In genomic region chr12:65466906-65467305, GRCh38 we compare ENCODE assay signal across 27 cellular contexts.
DNase-seq lines count a peak whose midpoint lies in the region; ATAC-seq and TF ChIP-seq lines count a peak whose summit lies in the region.
"Had no signal": no experiment of that assay in that cellular context is flagged by ENCODE, and none has a peak within 500 bp of the region (broad histone marks: within the 10 kb centered on the region; RNA-seq: fewer than 3 reads in every experiment).

No MANE protein-coding gene starts in this region.

- no peaks in the 10 kb centered on the region for H3K9me3 ChIP-seq in HCT116 (ENCODE audit: control insufficient read depth in 1 of 2, insufficient read depth in 1 of 2, low read depth in 1 of 2, low read length in 2 of 2)
- H3K9me3 ChIP-seq in testis, result no peaks in the 10 kb centered on the region
- H3K9me3 ChIP-seq in HAP-1, result no peaks in the 10 kb centered on the region
- H3K9me3 ChIP-seq: A549, SJCRH30 had no signal

- H2AFZ ChIP-seq in HCT116 (ENCODE audit: low read depth, low read length, poor library complexity, severe bottlenecking), result no peak overlapping the region

- no peak for DNase-seq in HCT116 (ENCODE audit: low read depth, low spot score)
- peak; percentile 39 to 44 for DNase-seq in cardiac fibroblast (ENCODE audit: low read depth in 2 of 2)
- DNase-seq in fibroblast of the aortic adventitia (ENCODE audit: low read depth), result peak; percentile 55
- DNase-seq in stromal cell of bone marrow (ENCODE audit: low read depth), result peak; percentile 16
- DNase-seq in testis, result no peak
- DNase-seq in HAP-1 (ENCODE audit: low spot score in 2 of 2), result no peak
- DNase-seq in A172 (ENCODE audit: low spot score), result no peak
- DNase-seq: C1 segment of cervical spinal cord; CD4-positive, alpha-beta memory T cell; COR-L47; DMS79; EL; GDM1; Karpas-422; NCI-H1092; NCI-H1417 treated with DMSO at 0.1 percent for 48 hours; NCI-H1694 treated with DMSO at 0.1 percent for 48 hours; NCI-H2081 treated with DMSO at 0.1 percent for 48 hours; NCI-H2171; NCI-H446; NCI-H524 treated with DMSO at 0.1 percent for 48 hours; NCI-H774; PC-3; SJCRH30 had no signal

- no peak overlapping the region for H3K4me3 ChIP-seq in HCT116 (replicated peaks in 1 of 2; ENCODE audit: low read depth in 1 of 2, low read length in 2 of 2)
- H3K4me3 ChIP-seq in cardiac fibroblast (replicated peaks in 1 of 2; ENCODE audit: low read depth in 2 of 2, low read length in 2 of 2), result no peak overlapping the region
- no peak overlapping the region for H3K4me3 ChIP-seq in fibroblast of the aortic adventitia (ENCODE audit: low read depth, low read length)
- no peak overlapping the region for H3K4me3 ChIP-seq in testis
- H3K4me3 ChIP-seq in HAP-1, result no peak overlapping the region
- H3K4me3 ChIP-seq: A549, GM12878, SJCRH30 had no signal

- POLR2A ChIA-PET in HCT116 (lab: Charles Lee), result no interaction called here

- CTCF ChIA-PET in HCT116 (lab: Charles Lee), result no interaction called here

- no TSS peak for BruUV-seq in HCT116 (replicated peaks; lab: Mats Ljungman, UMichigan)

- H3K27ac ChIP-seq in HCT116 (ENCODE audit: low read depth, low read length) (peak overlapping the region; percentile 48; the same call in 1 of the 2 replicates), testis (no peak overlapping the region)
- H3K27ac ChIP-seq: A549, SJCRH30 had no signal

- H3K4me2 ChIP-seq in HCT116 (ENCODE audit: low read length), result no peak overlapping the region; the same call in 1 of the 2 replicates
- H3K4me2 ChIP-seq: A549 had no signal

- no peak for ATAC-seq in HCT116
- ATAC-seq: A549, GM12878, PC-3, Right ventricle myocardium inferior had no signal

- H4K20me1 ChIP-seq in HCT116 (ENCODE audit: insufficient read depth), result no peaks in the 10 kb centered on the region

- RAD21 ChIA-PET in HCT116 (lab: Charles Lee; ENCODE audit: low non-redundant PET in 1 of 2, low total read pairs in 2 of 2, uncharacterized antibody in 2 of 2, unreplicated experiment in 2 of 2), result no interaction called here

- H3K4me1 ChIP-seq in HCT116 (ENCODE audit: control insufficient read depth in 1 of 2, insufficient read depth in 2 of 2, low read length in 2 of 2), result peaks cover 58 to 60% of the 10 kb centered on the region in 2 experiments
- no peaks in the 10 kb centered on the region for H3K4me1 ChIP-seq in testis
- no peaks in the 10 kb centered on the region for H3K4me1 ChIP-seq in HAP-1
- H3K4me1 ChIP-seq: A549 had no signal

- in situ Hi-C loops in HAP-1 (cut with MboI; ENCODE audit: low sequenced_read_pairs), result no loop called here

- 88 to 95% methylated on average over 1 of the region's 1 CpG for WGBS in testis, 2 donors

- H3K9me2 ChIP-seq in HCT116 (ENCODE audit: insufficient read depth), result no peaks in the 10 kb centered on the region

- no peaks in the 10 kb centered on the region for H3K27me3 ChIP-seq in HCT116 (ENCODE audit: insufficient read depth, low read length)
- H3K27me3 ChIP-seq in testis, result no peaks in the 10 kb centered on the region
- no peaks in the 10 kb centered on the region for H3K27me3 ChIP-seq in HAP-1 (ENCODE audit: low read depth)
- H3K27me3 ChIP-seq: SJCRH30 had no signal

- TF ChIP-seq POLR2A in HCT116 (IDR thresholded peaks at IDR 0.05; ENCODE audit: borderline replicate concordance, extremely low read depth, insufficient read depth, insufficient read length) (no peak), testis (IDR thresholded peaks at IDR 0.05) (no peak)

- TF ChIP-seq CTCF in HCT116 (IDR thresholded peaks at IDR 0.05 in 2 of 3, conservative IDR thresholded peaks at IDR 0.05 in 1 of 3; ENCODE audit: borderline replicate concordance in 1 of 3, insufficient read depth in 1 of 3, low read depth in 2 of 3, low read length in 2 of 3) (no peak), cardiac fibroblast (IDR thresholded peaks at IDR 0.05; ENCODE audit: low read depth, low read length) (no peak), fibroblast of the aortic adventitia (IDR thresholded peaks at IDR 0.05; ENCODE audit: insufficient read depth, low read length) (no peak), testis (IDR thresholded peaks at IDR 0.05) (no peak)

- no peak overlapping the region for H3K9ac ChIP-seq in HCT116 (ENCODE audit: low read length)

- no peaks in the 10 kb centered on the region for H3K36me3 ChIP-seq in HCT116 (ENCODE audit: control insufficient read depth in 1 of 2, insufficient read depth in 2 of 2, low read length in 2 of 2)
- H3K36me3 ChIP-seq in testis (ENCODE audit: low read depth, missing control alignments), result no peaks in the 10 kb centered on the region
- no peaks in the 10 kb centered on the region for H3K36me3 ChIP-seq in HAP-1 (replicated peaks)
- H3K36me3 ChIP-seq: SJCRH30 had no signal

- intact Hi-C loops in HCT116 (cut with micrococcal nuclease) (no loop called here), testis (cut with DNase I; ENCODE audit: low total_unique reads) (no loop called here)

- TF ChIP-seq RAD21 in HCT116 (IDR thresholded peaks at IDR 0.05; ENCODE audit: low read depth), result no peak

- no peaks in the 10 kb centered on the region for H3K79me2 ChIP-seq in HCT116 (ENCODE audit: insufficient read depth, low read length)

TF ChIP-seq in HCT116, 20 proteins besides CTCF, POLR2A, EP300 and RAD21:
- TF ChIP-seq ZNF274 (IDR thresholded peaks at IDR 0.05; ENCODE audit: low read depth, low read length) (no peak), CEBPB (IDR thresholded peaks at IDR 0.05; ENCODE audit: low read depth) (no peak), SRF (IDR thresholded peaks at IDR 0.05; ENCODE audit: low read depth) (no peak), EGR1 (IDR thresholded peaks at IDR 0.05; ENCODE audit: low read depth) (no peak), SIN3A (IDR thresholded peaks at IDR 0.05; ENCODE audit: low read depth) (no peak), REST (IDR thresholded peaks at IDR 0.05; ENCODE audit: low read depth) (no peak), ELF1 (IDR thresholded peaks at IDR 0.05; ENCODE audit: borderline replicate concordance, low read depth) (no peak), CBX3 (IDR thresholded peaks at IDR 0.05; ENCODE audit: low read depth) (no peak), FOSL1 (IDR thresholded peaks at IDR 0.05; ENCODE audit: low read depth) (no peak), POLR2AphosphoS5 (IDR thresholded peaks at IDR 0.05; ENCODE audit: low read depth, low read length) (no peak), SP1 (IDR thresholded peaks at IDR 0.05; ENCODE audit: low read depth) (no peak), ZFX (IDR thresholded peaks at IDR 0.05) (no peak), ZBTB33 (IDR thresholded peaks at IDR 0.05; ENCODE audit: extremely low read depth, insufficient replicate concordance, low read length) (no peak), JUND (IDR thresholded peaks at IDR 0.05) (no peak)
- TF ChIP-seq, protein P1, sequence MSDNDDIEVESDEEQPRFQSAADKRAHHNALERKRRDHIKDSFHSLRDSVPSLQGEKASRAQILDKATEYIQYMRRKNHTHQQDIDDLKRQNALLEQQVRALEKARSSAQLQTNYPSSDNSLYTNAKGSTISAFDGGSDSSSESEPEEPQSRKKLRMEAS (IDR thresholded peaks at IDR 0.05), result no peak
- TF ChIP-seq, protein P2, sequence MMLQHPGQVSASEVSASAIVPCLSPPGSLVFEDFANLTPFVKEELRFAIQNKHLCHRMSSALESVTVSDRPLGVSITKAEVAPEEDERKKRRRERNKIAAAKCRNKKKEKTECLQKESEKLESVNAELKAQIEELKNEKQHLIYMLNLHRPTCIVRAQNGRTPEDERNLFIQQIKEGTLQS (IDR thresholded peaks at IDR 0.05), result no peak

Comparison
In these comparisons a context has a peak if more than half of its experiments do, and no peak if none do; other contexts are left out.
1. DNase-seq: peak in cardiac fibroblast (2 of 2), fibroblast of the aortic adventitia (single experiment) and stromal cell of bone marrow (single experiment); none in HCT116 (single experiment), testis (single experiment), HAP-1 (0 of 2) and A172 (single experiment).